16 cellular contexts compared by ENCODE assay signal in the genomic region with DNA sequence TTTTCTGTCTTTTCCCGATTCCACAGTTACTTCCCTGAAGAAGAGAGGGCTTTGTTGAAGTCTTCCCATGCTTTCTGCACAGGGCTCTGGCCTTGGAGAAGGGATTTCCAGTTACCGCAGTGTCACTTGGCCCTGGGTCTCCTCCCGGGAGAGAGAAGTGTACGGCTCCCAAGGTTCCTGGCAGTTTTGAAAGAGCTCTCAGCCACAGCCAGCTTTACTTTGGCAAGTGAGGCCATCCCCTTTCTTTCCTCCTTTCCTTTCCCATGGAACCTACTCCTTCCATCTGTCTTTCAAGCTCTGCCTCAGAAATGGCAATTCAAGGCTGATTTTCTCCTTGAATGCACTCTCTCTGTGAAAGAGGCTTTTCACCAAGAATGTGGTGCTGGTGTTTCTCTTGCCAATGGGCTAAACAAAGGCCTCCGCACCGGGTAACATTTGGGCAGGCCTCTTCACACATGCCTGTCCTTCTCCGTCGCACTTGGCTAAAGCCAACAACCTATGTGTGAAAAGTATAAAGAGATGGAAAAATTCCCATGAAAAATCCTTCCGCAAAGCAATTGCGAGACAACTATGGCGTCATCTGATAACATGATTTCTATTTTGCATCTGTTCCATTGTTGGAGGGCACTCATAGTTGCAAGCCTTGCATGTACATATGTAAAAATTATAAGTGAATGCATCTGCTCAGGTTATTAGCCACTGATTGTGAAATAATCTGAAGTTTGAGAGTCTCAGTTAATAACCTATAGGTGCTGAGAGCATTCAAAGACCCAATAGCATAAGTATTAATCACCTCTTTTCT.
DNase-seq lines count a peak whose midpoint lies in the region; ATAC-seq and TF ChIP-seq lines count a peak whose summit lies in the region.
"Had no signal": no experiment of that assay in that cellular context is flagged by ENCODE, and none has a peak within 500 bp of the region (broad histone marks: within the 10 kb centered on the region; RNA-seq: fewer than 3 reads in every experiment).

No MANE protein-coding gene starts in this region.

- intact Hi-C loops in ascending aorta (cut with DNase I): loop anchor here (2.0 kb wide), 1 partner anchor 53 kb away; no protein-coding TSS in a partner anchor

- peak overlapping the region in 1 of 3 donors; percentile 73 for H3K9ac ChIP-seq in skeletal muscle tissue (ENCODE audit: low read depth in 1 of 3, low read length in 3 of 3)

- H3K27ac ChIP-seq in ascending aorta (peak overlapping the region; percentile 80 to 81), skeletal muscle tissue (ENCODE audit: low read depth, low read length) (peak overlapping the region; percentile 76)

- TF ChIP-seq CTCF in ascending aorta (IDR thresholded peaks at IDR 0.05): no peak
- no peak for TF ChIP-seq CTCF in GM10266 (IDR thresholded peaks at IDR 0.05; ENCODE audit: control insufficient read depth, insufficient read depth, low read depth, missing control alignments)

- in situ Hi-C loops in G401 (cut with HindIII; ENCODE audit: low sequenced_read_pairs): no loop called here

- H3K27me3 ChIP-seq in ascending aorta (no peaks in the 10 kb centered on the region), skeletal muscle tissue (ENCODE audit: control insufficient read depth in 3 of 3, insufficient read depth in 3 of 3, low read length in 3 of 3) (no peaks in the 10 kb centered on the region)

- peak overlapping the region; percentile 42 for H3K27ac Mint-ChIP-seq in memory B cell
- H3K27ac Mint-ChIP-seq: activated CD4-positive, alpha-beta memory T cell treated with anti-CD3 and anti-CD28 coated beads for 36 hours; activated naive CD4-positive, alpha-beta T cell treated with anti-CD3 and anti-CD28 coated beads for 36 hours had no signal

- DNase-seq in G401 (ENCODE audit: low spot score): peak; percentile 40
- no peak for DNase-seq in ascending aorta (ENCODE audit: low spot score in 2 of 2)
- no peak for DNase-seq in memory B cell (ENCODE audit: low spot score in 2 of 2)
- DNase-seq in KG1 (lab: John Stamatoyannopoulos, UW): no peak
- DNase-seq in GM10266 (ENCODE audit: extremely low spot score): no peak
- no peak for DNase-seq in T-helper 1 cell
- DNase-seq in LoVo (ENCODE audit: low spot score): no peak
- DNase-seq: activated CD4-positive, alpha-beta memory T cell treated with anti-CD3 and anti-CD28 coated beads for 36 hours; activated naive CD4-positive, alpha-beta T cell treated with anti-CD3 and anti-CD28 coated beads for 36 hours; dermis blood vessel endothelial cell; DND-41; foreskin melanocyte; NCI-H2029 treated with DMSO at 0.1 percent for 48 hours; NCI-H446 treated with DMSO at 0.1 percent for 48 hours; stimulated activated CD4-positive, alpha-beta T cell treated with anti-CD3 and anti-CD28 coated beads, Interleukin-12 subunit alpha, Interleukin-12 subunit beta, amount 100 ng/mL, for 4 hours had no signal

- H3K27me3 Mint-ChIP-seq in memory B cell: no peaks in the 10 kb centered on the region
- H3K27me3 Mint-ChIP-seq: activated CD4-positive, alpha-beta memory T cell treated with anti-CD3 and anti-CD28 coated beads for 36 hours had no signal

- H3K36me3 ChIP-seq in ascending aorta: peaks cover 0 to 3% of the 10 kb centered on the region in 2 donors
- peaks cover 0 to 2% (median 0%) of the 10 kb centered on the region in 3 donors for H3K36me3 ChIP-seq in skeletal muscle tissue (ENCODE audit: control insufficient read depth in 3 of 3, insufficient read depth in 3 of 3, low read length in 3 of 3)

- peaks cover 2 to 22% of the 10 kb centered on the region in 2 donors for H3K4me1 ChIP-seq in ascending aorta
- H3K4me1 ChIP-seq in skeletal muscle tissue (ENCODE audit: control insufficient read depth in 3 of 3, insufficient read depth in 3 of 3, low read length in 3 of 3): peaks cover 11 to 16% (median 12%) of the 10 kb centered on the region in 3 donors

- H3K4me3 Mint-ChIP-seq in memory B cell: peak overlapping the region; percentile 69
- H3K4me3 Mint-ChIP-seq: activated CD4-positive, alpha-beta memory T cell treated with anti-CD3 and anti-CD28 coated beads for 36 hours; activated naive CD4-positive, alpha-beta T cell treated with anti-CD3 and anti-CD28 coated beads for 36 hours had no signal

- peaks cover 2% of the 10 kb centered on the region for H3K36me3 Mint-ChIP-seq in memory B cell

- no peaks in the 10 kb centered on the region for H3K9me3 ChIP-seq in ascending aorta
- H3K9me3 ChIP-seq in skeletal muscle tissue (ENCODE audit: control insufficient read depth in 3 of 3, low read length in 3 of 3): no peaks in the 10 kb centered on the region

- H3K4me3 ChIP-seq in ascending aorta (peak overlapping the region in 1 of 2 donors; percentile 17), skeletal muscle tissue (ENCODE audit: low read length in 3 of 3) (peak overlapping the region in 1 of 3 donors; percentile 60)

- H3K4me1 Mint-ChIP-seq in memory B cell: peaks cover 15% of the 10 kb centered on the region

- no peak for ATAC-seq in memory B cell (ENCODE audit: low read depth)

- no peaks in the 10 kb centered on the region for H3K9me3 Mint-ChIP-seq in memory B cell
- H3K9me3 Mint-ChIP-seq: activated naive CD4-positive, alpha-beta T cell treated with anti-CD3 and anti-CD28 coated beads for 36 hours had no signal
